In genomic region chr17:68623811-68624210, GRCh38 we compare ENCODE assay signal across 33 cellular contexts. TPM values are rescaled to one million over a fixed set of nuclear protein-coding genes. Genes with fewer than 3 reads are reported as not detected.
"Had no signal": no experiment of that assay in that cellular context is flagged by ENCODE, and none has a peak within 500 bp of the region (broad histone marks: within the 10 kb centered on the region; RNA-seq: fewer than 3 reads in every experiment).

No MANE protein-coding gene starts in this region.

- H3K4me3 ChIP-seq: ascending aorta, cardiac muscle cell had no signal

- H3K36me3 ChIP-seq: ascending aorta, cardiac muscle cell had no signal

- ATAC-seq: activated CD8-positive, alpha-beta T cell treated with anti-CD3 and anti-CD28 coated beads for 36 hours; activated naive CD4-positive, alpha-beta T cell treated with anti-CD3 and anti-CD28 coated beads, Interleukin-2, amount 50 U/mL, for 72 hours; activated T-cell treated with anti-CD3 and anti-CD28 coated beads, Interleukin-2, amount 50 U/mL, for 4 hours; activated T-cell treated with anti-CD3 and anti-CD28 coated beads, Interleukin-2, amount 50 U/mL, for 72 hours; activated T-helper 17 cell treated with anti-CD3 and anti-CD28 coated beads, Interleukin-2, amount 50 U/mL, for 72 hours had no signal

- H3K27ac ChIP-seq: ascending aorta, cardiac muscle cell, VCaP had no signal

- H3K4me1 ChIP-seq: ascending aorta had no signal

- H3K27me3 ChIP-seq: ascending aorta, cardiac muscle cell had no signal

- DNase-seq: activated B cell treated with CpG ODN at 0.5 μM for 24 hours; activated CD4-positive, alpha-beta memory T cell treated with anti-CD3 and anti-CD28 coated beads for 36 hours; activated CD4-positive, alpha-beta T cell treated with anti-CD3 and anti-CD28 coated beads for 4 hours; activated CD4-positive, alpha-beta T cell treated with anti-CD3 and anti-CD28 coated beads, Interleukin-2, amount 10 ng/mL, durations not matched to agents 24 days and 14 days; activated CD4-positive, alpha-beta T cell treated with anti-CD3 and anti-CD28 coated beads, Interleukin-2, amount 50 U/mL, for 1 hour; activated CD4-positive, alpha-beta T cell treated with anti-CD3 and anti-CD28 coated beads, Interleukin-2, amount 50 U/mL, for 4 hours; activated CD4-positive, CD25-positive, alpha-beta regulatory T cell treated with anti-CD3 and anti-CD28 coated beads, Interleukin-2, amount 50 U/mL, for 72 hours; activated CD8-positive, alpha-beta memory T cell treated with anti-CD3 and anti-CD28 coated beads, Interleukin-2, amount 50 U/mL, for 4 hours; activated CD8-positive, alpha-beta T cell treated with anti-CD3 and anti-CD28 coated beads for 36 hours; activated effector memory CD4-positive, alpha-beta T cell treated with anti-CD3 and anti-CD28 coated beads, Interleukin-2, amount 50 U/mL, for 16 hours; activated gamma-delta T cell treated with Interleukin-2 at 50 U/mL for 16 hours; activated naive CD4-positive, alpha-beta T cell; activated naive CD4-positive, alpha-beta T cell treated with anti-CD3 and anti-CD28 coated beads for 36 hours; activated naive CD4-positive, alpha-beta T cell treated with anti-CD3 and anti-CD28 coated beads, Interleukin-2, amount 50 U/mL, for 16 hours; activated naive CD8-positive, alpha-beta T cell treated with anti-CD3 and anti-CD28 coated beads for 36 hours; activated T-cell treated with anti-CD3 and anti-CD28 coated beads for 4 hours; activated T-cell treated with anti-CD3 and anti-CD28 coated beads, Interleukin-2, amount 50 U/mL, for 1 hour; activated T-cell treated with anti-CD3 and anti-CD28 coated beads, Interleukin-2, amount 50 U/mL, for 4 hours; activated T-cell treated with anti-CD3 and anti-CD28 coated beads, Interleukin-2, amount 50 U/mL, for 72 hours; amygdala; anterior cingulate cortex; caudate nucleus; cerebellar nuclear complex; T-helper 2 cell; T-helper 9 cell had no signal

- H3K9me3 ChIP-seq: ascending aorta had no signal

RNA-seq across cellular contexts. Expression of gene FAM20A, which starts 22.6 kb away (rescaled TPM):
- total RNA-seq: activated B cell treated with CpG ODN at 0.5 μM for 24 hours; activated CD4-positive, alpha-beta memory T cell treated with anti-CD3 and anti-CD28 coated beads for 36 hours; activated CD4-positive, alpha-beta T cell treated with anti-CD3 and anti-CD28 coated beads, Interleukin-2, amount 10 ng/mL, durations not matched to agents 24 days and 14 days; activated CD8-positive, alpha-beta memory T cell treated with anti-CD3 and anti-CD28 coated beads for 36 hours; activated CD8-positive, alpha-beta T cell treated with anti-CD3 and anti-CD28 coated beads for 36 hours; activated naive CD4-positive, alpha-beta T cell treated with anti-CD3 and anti-CD28 coated beads for 36 hours; activated naive CD4-positive, alpha-beta T cell treated with anti-CD3 and anti-CD28 coated beads, Interleukin-2, amount 50 U/mL, for 72 hours; activated naive CD8-positive, alpha-beta T cell treated with anti-CD3 and anti-CD28 coated beads for 36 hours; activated T-cell treated with anti-CD3 and anti-CD28 coated beads, Interleukin-2, amount 50 U/mL, for 72 hours; activated T-helper 1 cell treated with anti-CD3 and anti-CD28 coated beads, Interleukin-12 subunit alpha, Interleukin-12 subunit beta, Interleukin-2, Interleukin-4 antibody, amounts not matched to agents 30 ng/mL and 10 ng/mL and 1 ng/mL, durations not matched to agents 14 hours and 24 hours and 36 hours; activated T-helper 17 cell treated with anti-CD3 and anti-CD28 coated beads, Interleukin-2, amount 50 U/mL, for 72 hours; chondrocyte had no signal
